In genomic region chr15:64246364-64247189, GRCh38 we compare ENCODE assay signal across 9 cellular contexts.
DNase-seq lines count a peak whose midpoint lies in the region; ATAC-seq, FAIRE-seq and TF ChIP-seq lines count a peak whose summit lies in the region.
"Had no signal": no experiment of that assay in that cellular context is flagged by ENCODE, and none has a peak within 500 bp of the region (broad histone marks: within the 10 kb centered on the region; RNA-seq: fewer than 3 reads in every experiment).

No MANE protein-coding gene starts in this region.

- peaks cover 36 to 53% of the 10 kb centered on the region in 2 donors for H3K36me3 Mint-ChIP-seq in stimulated activated naive B cell treated with anti-CD40 and anti-IgM and Interleukin-4, amounts not matched to agents 10 μg/mL and 1 μg/mL and 100 μg/mL, for 72 hours

- DNase-seq in HCEC 1CT (peak; percentile 95), LHCN-M2 (ENCODE audit: low read depth) (peak; percentile 91), glomerular endothelial cell (ENCODE audit: extremely low read depth, low read depth, low spot score) (peak; percentile 29), small intestine (no peak)
- peak; percentile 71 for DNase-seq in activated CD4-positive, alpha-beta T cell treated with anti-CD3 and anti-CD28 coated beads for 48 hours
- peak; percentile 11 for DNase-seq in stimulated activated naive B cell treated with anti-CD40 and anti-IgM and Interleukin-4, amounts not matched to agents 10 μg/mL and 1 μg/mL and 100 μg/mL, for 72 hours
- DNase-seq: left cardiac atrium had no signal

- no peak for FAIRE-seq in small intestine (lab: Jason Lieb, UNC)

- peaks cover 20 to 38% of the 10 kb centered on the region in 2 donors for H3K4me1 Mint-ChIP-seq in stimulated activated naive B cell treated with anti-CD40 and anti-IgM and Interleukin-4, amounts not matched to agents 10 μg/mL and 1 μg/mL and 100 μg/mL, for 72 hours

- no peak for TF ChIP-seq CTCF in 22Rv1 (IDR thresholded peaks at IDR 0.05)

- no peak overlapping the region for H3K4me3 Mint-ChIP-seq in stimulated activated naive B cell treated with anti-CD40 and anti-IgM and Interleukin-4, amounts not matched to agents 10 μg/mL and 1 μg/mL and 100 μg/mL, for 72 hours

- H3K9me3 ChIP-seq in small intestine (ENCODE audit: control insufficient read depth, low read depth): no peaks in the 10 kb centered on the region

- no peaks in the 10 kb centered on the region for H3K27me3 Mint-ChIP-seq in stimulated activated naive B cell treated with anti-CD40 and anti-IgM and Interleukin-4, amounts not matched to agents 10 μg/mL and 1 μg/mL and 100 μg/mL, for 72 hours

- H3K27me3 ChIP-seq in small intestine (ENCODE audit: control insufficient read depth in 2 of 2, insufficient read depth in 2 of 2, low read length in 2 of 2): no peaks in the 10 kb centered on the region

- 72 to 79% (median 73%) methylated on average over 9 of the region's 9 CpGs for WGBS in small intestine, 3 donors

- H3K27ac Mint-ChIP-seq in stimulated activated naive B cell treated with anti-CD40 and anti-IgM and Interleukin-4, amounts not matched to agents 10 μg/mL and 1 μg/mL and 100 μg/mL, for 72 hours: no peak overlapping the region

- peak; percentile 88 to 94 for ATAC-seq in stimulated activated naive B cell treated with anti-CD40 and anti-IgM and Interleukin-4, amounts not matched to agents 10 μg/mL and 1 μg/mL and 100 μg/mL, for 72 hours (replicated peaks)

- H3K4me3 ChIP-seq in GM08714 (ENCODE audit: low read length): peak overlapping the region; percentile 14
- H3K4me3 ChIP-seq in small intestine (ENCODE audit: low read depth in 1 of 2, low read length in 2 of 2): no peak overlapping the region

- H3K27ac ChIP-seq in 22Rv1: peak overlapping the region; percentile 70; the same call in 1 of the 2 replicates
- no peak overlapping the region for H3K27ac ChIP-seq in small intestine (ENCODE audit: low read depth in 1 of 2, low read length in 1 of 2)

- peaks cover 6 to 7% of the 10 kb centered on the region in 2 donors for H3K4me1 ChIP-seq in small intestine (ENCODE audit: control insufficient read depth in 2 of 2, insufficient read depth in 1 of 2, low read depth in 1 of 2, low read length in 1 of 2)

- H3K9me3 Mint-ChIP-seq in stimulated activated naive B cell treated with anti-CD40 and anti-IgM and Interleukin-4, amounts not matched to agents 10 μg/mL and 1 μg/mL and 100 μg/mL, for 72 hours: peaks cover 8 to 9% of the 10 kb centered on the region in 2 donors

- no peaks in the 10 kb centered on the region for H3K36me3 ChIP-seq in small intestine (ENCODE audit: control insufficient read depth in 2 of 2, insufficient read depth in 2 of 2, low read length in 2 of 2)
